Comparison of ENCODE assay signal across 12 cellular contexts in the genomic region with DNA sequence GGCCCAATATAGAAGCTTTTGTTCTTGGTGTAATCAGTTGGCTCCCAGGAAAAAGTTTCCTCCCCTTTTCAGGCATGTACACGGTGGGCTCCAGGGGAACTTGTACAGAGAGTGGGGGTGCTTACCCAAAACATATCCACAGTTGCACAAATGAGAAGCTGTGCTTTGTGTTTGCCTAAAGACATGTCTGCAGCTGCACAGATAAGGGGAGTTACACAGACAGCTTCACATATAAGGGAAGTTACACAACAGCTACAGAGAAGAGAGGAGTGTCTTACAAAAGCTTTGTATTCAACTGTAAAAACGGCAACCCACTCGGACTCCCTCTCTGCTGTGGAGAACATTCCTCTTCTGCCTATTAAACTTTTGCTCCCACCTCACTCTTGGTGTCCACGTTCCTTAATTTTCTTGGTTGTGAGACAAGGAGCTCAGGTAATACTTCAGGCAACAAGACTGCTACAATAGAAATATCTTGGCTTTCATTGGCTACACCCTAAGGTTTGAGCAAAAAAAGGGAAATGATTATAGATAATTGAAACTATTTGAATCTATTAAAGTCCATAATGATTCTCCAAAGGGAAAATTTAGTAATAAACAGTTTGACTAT. TPM values are rescaled to one million over a fixed set of nuclear protein-coding genes. Genes with fewer than 3 reads are reported as not detected.
DNase-seq lines count a peak whose midpoint lies in the region; TF ChIP-seq lines count a peak whose summit lies in the region.
"Had no signal": no experiment of that assay in that cellular context is flagged by ENCODE, and none has a peak within 500 bp of the region (broad histone marks: within the 10 kb centered on the region; RNA-seq: fewer than 3 reads in every experiment).

No MANE protein-coding gene starts in this region.

- H3K4me1 Mint-ChIP-seq in nephron: peaks cover 9% of the 10 kb centered on the region
- H3K4me1 Mint-ChIP-seq in activated T-helper 1 cell treated with anti-CD3 and anti-CD28 coated beads, Interleukin-12 subunit alpha, Interleukin-12 subunit beta, Interleukin-2, Interleukin-4 antibody, amounts not matched to agents 30 ng/mL and 10 ng/mL and 1 ng/mL, durations not matched to agents 14 hours and 24 hours and 36 hours (ENCODE audit: low read depth): peaks cover 5% of the 10 kb centered on the region
- H3K4me1 Mint-ChIP-seq: activated CD8-positive, alpha-beta memory T cell treated with anti-CD3 and anti-CD28 coated beads, Interleukin-2, amount 10 ng/mL, durations not matched to agents 7 days and 5 days had no signal

- H4K20me1 ChIP-seq in BLaER1 treated with 17β-estradiol and CSF1 and Interleukin-3, amounts not matched to agents 10 nM and 100 nM: no peaks in the 10 kb centered on the region
- H4K20me1 ChIP-seq in OCI-LY7 (ENCODE audit: insufficient read depth, low read length): no peaks in the 10 kb centered on the region

- peaks cover 0 to 27% (median 13%) of the 10 kb centered on the region in 10 experiments; a peak in 11 of 20 replicates for H3K4me1 ChIP-seq in BLaER1 treated with 17β-estradiol and CSF1 and Interleukin-3, amounts not matched to agents 10 nM and 100 nM
- H3K4me1 ChIP-seq in OCI-LY7 (ENCODE audit: insufficient read depth, low read length, poor library complexity, severe bottlenecking): no peaks in the 10 kb centered on the region

- peak overlapping the region in 9 of 11 experiments; percentile 53 to 85 (median 73); a peak in 17 of 22 replicates for H3K27ac ChIP-seq in BLaER1 treated with 17β-estradiol and CSF1 and Interleukin-3, amounts not matched to agents 10 nM and 100 nM
- no peak overlapping the region for H3K27ac ChIP-seq in OCI-LY7 (ENCODE audit: low read depth, low read length, poor library complexity, severe bottlenecking)

- H3K27me3 ChIP-seq in BLaER1 treated with 17β-estradiol and CSF1 and Interleukin-3, amounts not matched to agents 10 nM and 100 nM: no peaks in the 10 kb centered on the region

- no peaks in the 10 kb centered on the region for H3K79me2 ChIP-seq in OCI-LY7 (ENCODE audit: insufficient read depth, low read depth, low read length)

- peaks cover 3% of the 10 kb centered on the region for H3K27me3 Mint-ChIP-seq in nephron (ENCODE audit: low read depth)
- H3K27me3 Mint-ChIP-seq in activated T-helper 1 cell treated with anti-CD3 and anti-CD28 coated beads, Interleukin-12 subunit alpha, Interleukin-12 subunit beta, Interleukin-2, Interleukin-4 antibody, amounts not matched to agents 30 ng/mL and 10 ng/mL and 1 ng/mL, durations not matched to agents 14 hours and 24 hours and 36 hours (ENCODE audit: insufficient read depth): no peaks in the 10 kb centered on the region
- H3K27me3 Mint-ChIP-seq: activated CD8-positive, alpha-beta memory T cell treated with anti-CD3 and anti-CD28 coated beads, Interleukin-2, amount 10 ng/mL, durations not matched to agents 7 days and 5 days; activated naive CD8-positive, alpha-beta T cell treated with anti-CD3 and anti-CD28 coated beads, Interleukin-2, amount 10 ng/mL, durations not matched to agents 7 days and 5 days had no signal

- no peaks in the 10 kb centered on the region for H3K9me3 Mint-ChIP-seq in nephron
- H3K9me3 Mint-ChIP-seq in activated T-helper 1 cell treated with anti-CD3 and anti-CD28 coated beads, Interleukin-12 subunit alpha, Interleukin-12 subunit beta, Interleukin-2, Interleukin-4 antibody, amounts not matched to agents 30 ng/mL and 10 ng/mL and 1 ng/mL, durations not matched to agents 14 hours and 24 hours and 36 hours: no peaks in the 10 kb centered on the region

- CTCF ChIA-PET in OCI-LY7 (lab: Charles Lee; ENCODE audit: unreplicated experiment): no interaction called here

- H3K36me3 ChIP-seq in BLaER1 treated with 17β-estradiol and CSF1 and Interleukin-3, amounts not matched to agents 10 nM and 100 nM: no peaks in the 10 kb centered on the region
- H3K36me3 ChIP-seq in OCI-LY7 (ENCODE audit: insufficient read depth, low read length): no peaks in the 10 kb centered on the region

- no peak overlapping the region for H3K4me3 Mint-ChIP-seq in nephron
- H3K4me3 Mint-ChIP-seq in activated T-helper 1 cell treated with anti-CD3 and anti-CD28 coated beads, Interleukin-12 subunit alpha, Interleukin-12 subunit beta, Interleukin-2, Interleukin-4 antibody, amounts not matched to agents 30 ng/mL and 10 ng/mL and 1 ng/mL, durations not matched to agents 14 hours and 24 hours and 36 hours: no peak overlapping the region
- H3K4me3 Mint-ChIP-seq: activated CD8-positive, alpha-beta memory T cell treated with anti-CD3 and anti-CD28 coated beads, Interleukin-2, amount 10 ng/mL, durations not matched to agents 7 days and 5 days; activated naive CD8-positive, alpha-beta T cell treated with anti-CD3 and anti-CD28 coated beads, Interleukin-2, amount 10 ng/mL, durations not matched to agents 7 days and 5 days had no signal

- H3K27ac Mint-ChIP-seq in nephron: peak overlapping the region; percentile 75 to 98 (median 92)
- H3K27ac Mint-ChIP-seq in activated T-helper 1 cell treated with anti-CD3 and anti-CD28 coated beads, Interleukin-12 subunit alpha, Interleukin-12 subunit beta, Interleukin-2, Interleukin-4 antibody, amounts not matched to agents 30 ng/mL and 10 ng/mL and 1 ng/mL, durations not matched to agents 14 hours and 24 hours and 36 hours: no peak overlapping the region
- H3K27ac Mint-ChIP-seq: activated CD8-positive, alpha-beta memory T cell treated with anti-CD3 and anti-CD28 coated beads, Interleukin-2, amount 10 ng/mL, durations not matched to agents 7 days and 5 days; activated naive CD8-positive, alpha-beta T cell treated with anti-CD3 and anti-CD28 coated beads, Interleukin-2, amount 10 ng/mL, durations not matched to agents 7 days and 5 days had no signal

- DNase-seq in OCI-LY7 (ENCODE audit: low spot score) (peak; percentile 32), erythroblast (lab: John Stamatoyannopoulos, UW) (peak; percentile 25 to 64), RKO (ENCODE audit: low spot score) (no peak), NCI-H1105 treated with DMSO at 0.1 percent for 48 hours (lab: John Stamatoyannopoulos, UW) (no peak)
- no peak for DNase-seq in effector CD8-positive, alpha-beta T cell (lab: John Stamatoyannopoulos, UW)
- DNase-seq in activated T-helper 1 cell treated with anti-CD3 and anti-CD28 coated beads, Interleukin-12 subunit alpha, Interleukin-12 subunit beta, Interleukin-2, Interleukin-4 antibody, amounts not matched to agents 30 ng/mL and 10 ng/mL and 1 ng/mL, durations not matched to agents 14 hours and 24 hours and 36 hours (ENCODE audit: low spot score): no peak
- DNase-seq: activated CD8-positive, alpha-beta memory T cell treated with anti-CD3 and anti-CD28 coated beads, Interleukin-2, amount 10 ng/mL, durations not matched to agents 7 days and 5 days; activated naive CD8-positive, alpha-beta T cell treated with anti-CD3 and anti-CD28 coated beads, Interleukin-2, amount 10 ng/mL, durations not matched to agents 7 days and 5 days; NCI-H1092 treated with DMSO at 0.1 percent for 48 hours had no signal

- no peak overlapping the region for H2AFZ ChIP-seq in OCI-LY7 (ENCODE audit: low read length)

- peak overlapping the region in 7 of 11 experiments; percentile 21 to 67 (median 49); a peak in 11 of 22 replicates for H3K4me2 ChIP-seq in BLaER1 treated with 17β-estradiol and CSF1 and Interleukin-3, amounts not matched to agents 10 nM and 100 nM
- H3K4me2 ChIP-seq in OCI-LY7 (ENCODE audit: low read length): no peak overlapping the region

- intact Hi-C loops in OCI-LY7 (cut with micrococcal nuclease; ENCODE audit: unreplicated experiment): no loop called here
- intact Hi-C loops in activated T-helper 1 cell treated with anti-CD3 and anti-CD28 coated beads, Interleukin-12 subunit alpha, Interleukin-12 subunit beta, Interleukin-2, Interleukin-4 antibody, amounts not matched to agents 30 ng/mL and 10 ng/mL and 1 ng/mL, durations not matched to agents 14 hours and 24 hours and 36 hours (cut with micrococcal nuclease): no loop called here

- no peak overlapping the region for H3K4me3 ChIP-seq in BLaER1 treated with 17β-estradiol and CSF1 and Interleukin-3, amounts not matched to agents 10 nM and 100 nM
- no peak overlapping the region for H3K4me3 ChIP-seq in OCI-LY7 (ENCODE audit: low read depth, low read length, poor library complexity, severe bottlenecking)

- POLR2A ChIA-PET in OCI-LY7 (lab: Charles Lee): interaction anchor here (1.0 to 1.5 kb wide), 3 partner anchors 9 to 30 kb away, joined by 3 read pairs; no protein-coding TSS in a partner anchor

- no TSS peak for BruUV-seq in OCI-LY7 (replicated peaks; lab: Mats Ljungman, UMichigan)

- peaks cover 0 to 7% (median 0%) of the 10 kb centered on the region in 11 experiments; a peak in 3 of 22 replicates for H3K9me3 ChIP-seq in BLaER1 treated with 17β-estradiol and CSF1 and Interleukin-3, amounts not matched to agents 10 nM and 100 nM (replicated peaks in 1 of 11)
- peaks cover 7% of the 10 kb centered on the region; the same call in 1 of the 2 replicates for H3K9me3 ChIP-seq in OCI-LY7 (ENCODE audit: low read length)

- TF ChIP-seq CTCF in OCI-LY7 (conservative IDR thresholded peaks at IDR 0.05; ENCODE audit: low read length) (no peak), nephron (IDR thresholded peaks at IDR 0.05; ENCODE audit: unreplicated experiment in 3 of 3) (no peak)

- H3K9ac ChIP-seq in BLaER1 treated with 17β-estradiol and CSF1 and Interleukin-3, amounts not matched to agents 10 nM and 100 nM: peak overlapping the region in 9 of 11 experiments; percentile 41 to 72 (median 55); a peak in 13 of 22 replicates

- no peaks in the 10 kb centered on the region for H3K36me3 Mint-ChIP-seq in nephron (ENCODE audit: low read depth)
- peaks cover 1% of the 10 kb centered on the region for H3K36me3 Mint-ChIP-seq in activated T-helper 1 cell treated with anti-CD3 and anti-CD28 coated beads, Interleukin-12 subunit alpha, Interleukin-12 subunit beta, Interleukin-2, Interleukin-4 antibody, amounts not matched to agents 30 ng/mL and 10 ng/mL and 1 ng/mL, durations not matched to agents 14 hours and 24 hours and 36 hours (ENCODE audit: low read depth)
- H3K36me3 Mint-ChIP-seq: activated CD8-positive, alpha-beta memory T cell treated with anti-CD3 and anti-CD28 coated beads, Interleukin-2, amount 10 ng/mL, durations not matched to agents 7 days and 5 days had no signal

- no peak for TF ChIP-seq POLR2A in erythroblast (IDR thresholded peaks at IDR 0.05; ENCODE audit: low read length)

- H3K9me2 ChIP-seq in OCI-LY7 (ENCODE audit: insufficient read depth, low read length): no peaks in the 10 kb centered on the region

RNA-seq across cellular contexts. Expression of gene PNRC1, which starts 7.4 kb away (rescaled TPM):
- total RNA-seq in OCI-LY7 (2014; rRNA removed; shearing (Covaris generic)): 22.6 and 26.7 TPM in 2 replicates
- total RNA-seq in OCI-LY7 (2022): 53.0 and 56.2 TPM in 2 replicates
- 45.6 and 47.6 TPM in 2 replicates for total RNA-seq in activated T-helper 1 cell treated with anti-CD3 and anti-CD28 coated beads, Interleukin-12 subunit alpha, Interleukin-12 subunit beta, Interleukin-2, Interleukin-4 antibody, amounts not matched to agents 30 ng/mL and 10 ng/mL and 1 ng/mL, durations not matched to agents 14 hours and 24 hours and 36 hours

RNA-seq across cellular contexts. Expression of gene SRSF12, which starts 44.8 kb away (rescaled TPM):
- not detected in 2 replicates for total RNA-seq in OCI-LY7 (2014; rRNA removed; shearing (Covaris generic))
- total RNA-seq in OCI-LY7 (2022): not detected in 2 replicates
- total RNA-seq in activated T-helper 1 cell treated with anti-CD3 and anti-CD28 coated beads, Interleukin-12 subunit alpha, Interleukin-12 subunit beta, Interleukin-2, Interleukin-4 antibody, amounts not matched to agents 30 ng/mL and 10 ng/mL and 1 ng/mL, durations not matched to agents 14 hours and 24 hours and 36 hours: 0.07 and 0.10 TPM in 2 replicates
- total RNA-seq: activated CD8-positive, alpha-beta memory T cell treated with anti-CD3 and anti-CD28 coated beads, Interleukin-2, amount 10 ng/mL, durations not matched to agents 7 days and 5 days; activated naive CD8-positive, alpha-beta T cell treated with anti-CD3 and anti-CD28 coated beads, Interleukin-2, amount 10 ng/mL, durations not matched to agents 7 days and 5 days; lung microvascular endothelial cell had no signal

Comparison
In these comparisons a context has a peak if more than half of its experiments do, and no peak if none do; other contexts are left out.
1. DNase-seq: peak in OCI-LY7 (single experiment) and erythroblast (2 of 2); none in RKO (single experiment), effector CD8-positive, alpha-beta T cell (single experiment), NCI-H1105 treated with DMSO at 0.1 percent for 48 hours (single experiment) and activated T-helper 1 cell treated with anti-CD3 and anti-CD28 coated beads, Interleukin-12 subunit alpha, Interleukin-12 subunit beta, Interleukin-2, Interleukin-4 antibody, amounts not matched to agents 30 ng/mL and 10 ng/mL and 1 ng/mL, durations not matched to agents 14 hours and 24 hours and 36 hours (single experiment).